Comparison of ENCODE assay signal across 11 cellular contexts in genomic region chr9:8855046-8855445, GRCh38.
DNase-seq lines count a peak whose midpoint lies in the region; ATAC-seq and TF ChIP-seq lines count a peak whose summit lies in the region.
"Had no signal": no experiment of that assay in that cellular context is flagged by ENCODE, and none has a peak within 500 bp of the region (broad histone marks: within the 10 kb centered on the region; RNA-seq: fewer than 3 reads in every experiment).

No MANE protein-coding gene starts in this region.

- peaks cover 6% of the 10 kb centered on the region for H3K27me3 ChIP-seq in kidney epithelial cell (ENCODE audit: control insufficient read depth, insufficient read depth, low read length)
- H3K27me3 ChIP-seq: MG63, ovary had no signal

- no peak overlapping the region for H3K4me3 ChIP-seq in AG10803 (ENCODE audit: low read length)
- H3K4me3 ChIP-seq in kidney epithelial cell (ENCODE audit: low read depth, low read length), result no peak overlapping the region
- H3K4me3 ChIP-seq: MG63, ovary had no signal

- no peak for ATAC-seq in GM21717 (IDR thresholded peaks at IDR 0.05; ENCODE audit: unreplicated experiment)

- DNase-seq in AG10803 (ENCODE audit: low read depth) (no peak), NCI-H1105 (lab: John Stamatoyannopoulos, UW) (peak; percentile 21), astrocyte of the hippocampus (ENCODE audit: low read depth, low spot score) (peak; percentile 58), kidney epithelial cell (ENCODE audit: low read depth) (peak; percentile 12), hypothalamus (lab: John Stamatoyannopoulos, UW) (no peak), dedifferentiated amniotic fluid mesenchymal stem cell (ENCODE audit: extremely low spot score) (no peak), SW 1271 (lab: John Stamatoyannopoulos, UW) (no peak)
- DNase-seq: Calu3, MG63, ovary had no signal

- H3K36me3 ChIP-seq in kidney epithelial cell (ENCODE audit: control insufficient read depth, insufficient read depth, low read length), result no peaks in the 10 kb centered on the region
- H3K36me3 ChIP-seq: MG63, ovary had no signal

- peak; percentile 15; the same call in 1 of the 2 replicates for TF ChIP-seq CTCF in AG10803 (conservative IDR thresholded peaks at IDR 0.05; ENCODE audit: low read length)
- peak; percentile 73 for TF ChIP-seq CTCF in kidney epithelial cell (IDR thresholded peaks at IDR 0.05; ENCODE audit: insufficient read depth, low read length, poor library complexity, severe bottlenecking)

Comparison
In these comparisons a context has a peak if more than half of its experiments do, and no peak if none do; other contexts are left out.
1. DNase-seq: peak in NCI-H1105 (single experiment), astrocyte of the hippocampus (single experiment) and kidney epithelial cell (single experiment); none in AG10803 (single experiment), hypothalamus (0 of 51), dedifferentiated amniotic fluid mesenchymal stem cell (single experiment) and SW 1271 (0 of 2).